In genomic region chr15:80169768-80170357, GRCh38 we compare ENCODE assay signal across 1 cellular context.
TF ChIP-seq lines count a peak whose summit lies in the region.

No MANE protein-coding gene starts in this region.

TF ChIP-seq in liver, 16 proteins besides CTCF, POLR2A, EP300 and RAD21:
- TF ChIP-seq, protein P1, sequence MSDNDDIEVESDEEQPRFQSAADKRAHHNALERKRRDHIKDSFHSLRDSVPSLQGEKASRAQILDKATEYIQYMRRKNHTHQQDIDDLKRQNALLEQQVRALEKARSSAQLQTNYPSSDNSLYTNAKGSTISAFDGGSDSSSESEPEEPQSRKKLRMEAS (IDR thresholded peaks at IDR 0.05) = no peak
- no peak for TF ChIP-seq ZBTB33 (IDR thresholded peaks at IDR 0.05)
